In the genomic region with DNA sequence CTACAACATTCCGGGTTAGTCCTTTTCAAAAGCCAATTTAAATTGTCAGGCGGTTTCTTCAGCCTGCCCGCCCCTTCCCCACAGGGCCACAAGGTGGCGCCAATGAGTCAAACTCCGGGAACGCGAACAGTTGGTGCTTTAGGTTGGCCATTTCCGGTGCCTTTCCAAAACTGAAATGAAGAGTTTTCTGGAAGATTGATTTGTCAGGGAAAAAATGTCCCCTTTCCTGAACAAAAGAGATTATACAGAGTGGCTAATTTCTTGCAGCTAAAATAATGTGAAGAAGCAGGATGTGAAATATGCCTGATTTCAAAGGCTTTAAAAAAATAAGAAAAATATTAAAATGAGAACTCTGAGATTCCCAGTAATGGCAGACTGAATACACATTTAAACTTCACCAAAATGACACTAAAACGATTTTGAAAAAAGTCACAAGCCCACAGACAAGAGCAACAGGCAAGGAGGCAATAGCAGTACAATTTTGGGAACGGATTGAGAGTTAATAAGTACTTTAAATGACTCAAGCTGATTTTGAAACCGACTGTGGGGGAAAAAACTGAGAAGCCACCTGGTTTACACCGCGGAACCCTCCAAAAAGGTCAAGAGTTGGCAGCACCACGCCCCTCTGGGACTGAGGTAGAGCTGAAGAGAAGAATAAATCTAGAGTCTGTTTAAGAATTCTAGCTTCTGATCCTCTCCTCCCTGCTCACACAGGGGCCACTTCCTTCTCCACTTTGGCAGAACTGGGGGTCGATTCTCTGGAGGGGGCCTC, we compare ENCODE assay signal across 1 cellular context.
TF ChIP-seq lines count a peak whose summit lies in the region.

No MANE protein-coding gene starts in this region.

TF ChIP-seq in IMR-90, 13 proteins besides CTCF, POLR2A, EP300 and RAD21:
- TF ChIP-seq MXI1 (IDR thresholded peaks at IDR 0.05; ENCODE audit: borderline replicate concordance, low read depth, low read length) (no peak), SMC3 (IDR thresholded peaks at IDR 0.05; ENCODE audit: low read depth, low read length) (peak; percentile 95)
- TF ChIP-seq, protein P1, sequence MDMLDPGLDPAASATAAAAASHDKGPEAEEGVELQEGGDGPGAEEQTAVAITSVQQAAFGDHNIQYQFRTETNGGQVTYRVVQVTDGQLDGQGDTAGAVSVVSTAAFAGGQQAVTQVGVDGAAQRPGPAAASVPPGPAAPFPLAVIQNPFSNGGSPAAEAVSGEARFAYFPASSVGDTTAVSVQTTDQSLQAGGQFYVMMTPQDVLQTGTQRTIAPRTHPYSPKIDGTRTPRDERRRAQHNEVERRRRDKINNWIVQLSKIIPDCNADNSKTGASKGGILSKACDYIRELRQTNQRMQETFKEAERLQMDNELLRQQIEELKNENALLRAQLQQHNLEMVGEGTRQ (IDR thresholded peaks at IDR 0.05; ENCODE audit: low read depth, low read length) = no peak
